Comparison of ENCODE assay signal across 24 cellular contexts in genomic region chr13:113996912-113997745, GRCh38. TPM values are rescaled to one million over a fixed set of nuclear protein-coding genes. Genes with fewer than 3 reads are reported as not detected.
A peak's percentile ranks its signal among the peaks of the same experiment; 100 is the strongest.
DNase-seq lines count a peak whose midpoint lies in the region; ATAC-seq and TF ChIP-seq lines count a peak whose summit lies in the region.
"Had no signal": no experiment of that assay in that cellular context is flagged by ENCODE, and none has a peak within 500 bp of the region (broad histone marks: within the 10 kb centered on the region; RNA-seq: fewer than 3 reads in every experiment).

No MANE protein-coding gene starts in this region.

- intact Hi-C loops in natural killer cell (cut with micrococcal nuclease) (no loop called here), transverse colon (cut with DNase I; ENCODE audit: low total_unique reads) (no loop called here)

- in situ Hi-C loops in transverse colon (cut with MboI; ENCODE audit: low pct_ligation_motif_present in 1 of 4, low pct_unique_long_range_greater_than_20kb in 1 of 4, low sequenced_read_pairs in 3 of 4), result no loop called here

- no peak overlapping the region for H3K4me3 Mint-ChIP-seq in activated naive CD4-positive, alpha-beta T cell treated with anti-CD3 and anti-CD28 coated beads, Interleukin-2, amount 50 U/mL, for 24 hours
- H3K4me3 Mint-ChIP-seq in endodermal cell (no peak overlapping the region), natural killer cell (no peak overlapping the region)
- H3K4me3 Mint-ChIP-seq: activated CD4-positive, alpha-beta T cell treated with anti-CD3 and anti-CD28 coated beads for 36 hours had no signal

- H3K27ac ChIP-seq in endodermal cell (ENCODE audit: low read depth, low read length), result no peak overlapping the region
- peak overlapping the region; percentile 36 to 55 (median 49) for H3K27ac ChIP-seq in transverse colon
- H3K27ac ChIP-seq: SJSA1 had no signal

- H3K27me3 ChIP-seq in endodermal cell (ENCODE audit: control insufficient read depth, insufficient read depth, low read length, poor library complexity, severe bottlenecking) (no peaks in the 10 kb centered on the region), transverse colon (no peaks in the 10 kb centered on the region)
- H3K27me3 ChIP-seq: SJSA1 had no signal

- TF ChIP-seq POLR2A in transverse colon (IDR thresholded peaks at IDR 0.05), result no peak

- H3K36me3 Mint-ChIP-seq in activated naive CD4-positive, alpha-beta T cell treated with anti-CD3 and anti-CD28 coated beads, Interleukin-2, amount 50 U/mL, for 24 hours, result peaks cover 3% of the 10 kb centered on the region
- H3K36me3 Mint-ChIP-seq in endodermal cell (ENCODE audit: low read depth), result peaks cover 12% of the 10 kb centered on the region
- no peaks in the 10 kb centered on the region for H3K36me3 Mint-ChIP-seq in natural killer cell

- peak in 1 of 3 donors; percentile 3 for ATAC-seq in natural killer cell
- ATAC-seq: activated CD4-positive, alpha-beta T cell treated with anti-CD3 and anti-CD28 coated beads for 36 hours had no signal

- no peaks in the 10 kb centered on the region for H3K27me3 Mint-ChIP-seq in activated naive CD4-positive, alpha-beta T cell treated with anti-CD3 and anti-CD28 coated beads, Interleukin-2, amount 50 U/mL, for 24 hours
- H3K27me3 Mint-ChIP-seq in endodermal cell (ENCODE audit: insufficient read depth), result no peaks in the 10 kb centered on the region
- H3K27me3 Mint-ChIP-seq in natural killer cell (ENCODE audit: low read depth in 2 of 2), result no peaks in the 10 kb centered on the region
- H3K27me3 Mint-ChIP-seq: activated CD4-positive, alpha-beta T cell treated with anti-CD3 and anti-CD28 coated beads for 36 hours had no signal

- H3K27ac Mint-ChIP-seq in activated naive CD4-positive, alpha-beta T cell treated with anti-CD3 and anti-CD28 coated beads, Interleukin-2, amount 50 U/mL, for 24 hours, result peak overlapping the region; percentile 46
- H3K27ac Mint-ChIP-seq in endodermal cell (peak overlapping the region; percentile 64), natural killer cell (peak overlapping the region; percentile 77)
- H3K27ac Mint-ChIP-seq: activated CD4-positive, alpha-beta T cell treated with anti-CD3 and anti-CD28 coated beads for 36 hours had no signal

- H3K9ac ChIP-seq in endodermal cell (ENCODE audit: extremely low read depth, low read length, poor library complexity, severe bottlenecking), result no peak overlapping the region

- H3K4me1 ChIP-seq in endodermal cell (ENCODE audit: control insufficient read depth, insufficient read depth, low read length) (no peaks in the 10 kb centered on the region), transverse colon (peaks cover 0 to 5% (median 1%) of the 10 kb centered on the region in 4 donors)

- TF ChIP-seq CTCF in endodermal cell (conservative IDR thresholded peaks at IDR 0.05) (no peak), natural killer cell (IDR thresholded peaks at IDR 0.05) (no peak), transverse colon (IDR thresholded peaks at IDR 0.05) (no peak)

- H3K9me3 Mint-ChIP-seq in activated naive CD4-positive, alpha-beta T cell treated with anti-CD3 and anti-CD28 coated beads, Interleukin-2, amount 50 U/mL, for 24 hours, result no peaks in the 10 kb centered on the region
- H3K9me3 Mint-ChIP-seq in endodermal cell (no peaks in the 10 kb centered on the region), natural killer cell (no peaks in the 10 kb centered on the region)

- H3K36me3 ChIP-seq in endodermal cell (ENCODE audit: control insufficient read depth, insufficient read depth, low read length) (no peaks in the 10 kb centered on the region), transverse colon (no peaks in the 10 kb centered on the region)

- peaks cover 4% of the 10 kb centered on the region for H3K4me1 Mint-ChIP-seq in activated naive CD4-positive, alpha-beta T cell treated with anti-CD3 and anti-CD28 coated beads, Interleukin-2, amount 50 U/mL, for 24 hours
- H3K4me1 Mint-ChIP-seq in endodermal cell (no peaks in the 10 kb centered on the region), natural killer cell (peaks cover 6 to 15% of the 10 kb centered on the region in 2 donors)
- H3K4me1 Mint-ChIP-seq: activated CD4-positive, alpha-beta T cell treated with anti-CD3 and anti-CD28 coated beads for 36 hours had no signal

- TF ChIP-seq EP300 in transverse colon (IDR thresholded peaks at IDR 0.05; ENCODE audit: low read depth), result no peak

- no peaks in the 10 kb centered on the region for H3K9me3 ChIP-seq in endodermal cell (ENCODE audit: control insufficient read depth, low read length)
- no peaks in the 10 kb centered on the region for H3K9me3 ChIP-seq in transverse colon
- H3K9me3 ChIP-seq: SJSA1 had no signal

- H3K4me3 ChIP-seq in endodermal cell (ENCODE audit: low read length) (no peak overlapping the region), transverse colon (no peak overlapping the region)
- H3K4me3 ChIP-seq: SJSA1 had no signal

- no peak for DNase-seq in activated naive CD4-positive, alpha-beta T cell (lab: John Stamatoyannopoulos, UW)
- DNase-seq in endodermal cell, result no peak
- no peak for DNase-seq in natural killer cell
- DNase-seq in transverse colon, result no peak
- no peak for DNase-seq in mesenteric fat pad (ENCODE audit: low spot score)
- DNase-seq in stimulated activated CD4-positive, alpha-beta T cell treated with anti-CD3 and anti-CD28 coated beads, Interleukin-12 subunit alpha, Interleukin-12 subunit beta, amount 100 ng/mL, for 4 hours, result no peak
- no peak for DNase-seq in activated CD4-positive, alpha-beta T cell treated with anti-CD3 and anti-CD28 coated beads, Interleukin-2, amount 50 U/mL, for 1 hour
- DNase-seq: activated CD4-positive, alpha-beta T cell treated with anti-CD3 and anti-CD28 coated beads for 36 hours; central memory CD4-positive, alpha-beta T cell; DMS79 treated with DMSO at 0.1 percent for 48 hours; effector CD8-positive, alpha-beta T cell; islet precursor cell; KG1; midbrain; NCI-H2081 treated with DMSO at 0.1 percent for 48 hours; NCI-H526; nucleus accumbens; stimulated activated CD4-positive, alpha-beta T cell treated with anti-CD3 and anti-CD28 coated beads, Interleukin-4, amount 100 ng/mL, for 4 hours; stimulated activated CD8-positive, alpha-beta memory T cell treated with anti-CD3 and anti-CD28 coated beads, Interleukin-4, amount 100 ng/mL, for 48 hours; T1000; trophoblast cell had no signal

- 83 to 96% methylated on average over 7 to 13 of the region's 13 CpGs for WGBS in endodermal cell (ENCODE audit: insufficient coverage in 1 of 2, insufficient read length in 1 of 2), 2 experiments
- 64 to 81% methylated on average over 5 to 13 of the region's 13 CpGs for WGBS in transverse colon (ENCODE audit: low coverage in 1 of 2), 2 donors

RNA-seq across cellular contexts. Expression of gene C13orf46, which starts 23.3 kb away (rescaled TPM):
- total RNA-seq in endodermal cell (under 1 TPM; 0.20 to 0.27 TPM), natural killer cell (10 to 100 TPM; 21.1 to 23.9 (median 23.5) TPM), transverse colon (10 to 100 TPM in 1 of 4 donors, 1 to 10 TPM in 1, under 1 TPM in 1, not detected in 1; 0.41 to 77.4 (median 1.1) TPM), mesenteric fat pad (2.5 TPM)
- 0.14 TPM for polyA plus RNA-seq in endodermal cell (2013, experiment 1 of 2)
- 0.25 TPM for polyA plus RNA-seq in endodermal cell (2013, experiment 2 of 2)
- total RNA-seq: H7, SJSA1 had no signal
